22 cellular contexts compared by ENCODE assay signal in genomic region chr2:212922701-212923100, GRCh38.
"Had no signal": no experiment of that assay in that cellular context is flagged by ENCODE, and none has a peak within 500 bp of the region (broad histone marks: within the 10 kb centered on the region; RNA-seq: fewer than 3 reads in every experiment).

No MANE protein-coding gene starts in this region.

- H3K36me3 ChIP-seq: MG63 had no signal

- DNase-seq: activated CD4-positive, alpha-beta T cell treated with anti-CD3 and anti-CD28 coated beads for 4 hours; activated CD8-positive, alpha-beta memory T cell treated with anti-CD3 and anti-CD28 coated beads, Interleukin-2, amount 10 ng/mL, durations not matched to agents 7 days and 5 days; activated CD8-positive, alpha-beta T cell treated with anti-CD3 and anti-CD28 coated beads, Interleukin-2, amount 10 ng/mL, durations not matched to agents 7 days and 5 days; activated effector memory CD4-positive, alpha-beta T cell treated with Interleukin-2 at 50 U/mL for 16 hours; activated naive CD4-positive, alpha-beta T cell treated with Interleukin-2 at 50 U/mL for 16 hours; activated T-cell treated with anti-CD3 and anti-CD28 coated beads, Interleukin-2, amount 50 U/mL, for 24 hours; anterior cingulate cortex; caudate nucleus; MG63; MV-4-11; NCI-H1105; NCI-H1436; NCI-H1694 treated with DMSO at 0.1 percent for 48 hours; NCI-H2029 treated with DMSO at 0.1 percent for 48 hours; NCI-H345; NCI-H510A; NCI-H526 treated with DMSO at 0.1 percent for 48 hours; NCI-H82; SHP77 treated with DMSO at 0.1 percent for 48 hours had no signal

- H3K27me3 ChIP-seq: MG63 had no signal

- H3K27ac ChIP-seq: KMS-11 had no signal

- ATAC-seq: activated CD4-positive, CD25-positive, alpha-beta regulatory T cell treated with anti-CD3 and anti-CD28 coated beads, Interleukin-2, amount 50 U/mL, for 24 hours; activated CD8-positive, alpha-beta memory T cell treated with anti-CD3 and anti-CD28 coated beads, Interleukin-2, amount 10 ng/mL, durations not matched to agents 7 days and 5 days; activated CD8-positive, alpha-beta T cell treated with anti-CD3 and anti-CD28 coated beads, Interleukin-2, amount 10 ng/mL, durations not matched to agents 7 days and 5 days; Panc1 had no signal

- H3K9me3 ChIP-seq: MG63 had no signal

- H3K4me3 ChIP-seq: MG63 had no signal

- H3K4me2 ChIP-seq: KMS-11 had no signal

- H3K9ac ChIP-seq: KMS-11 had no signal
